20 cellular contexts compared by ENCODE assay signal in the genomic region with DNA sequence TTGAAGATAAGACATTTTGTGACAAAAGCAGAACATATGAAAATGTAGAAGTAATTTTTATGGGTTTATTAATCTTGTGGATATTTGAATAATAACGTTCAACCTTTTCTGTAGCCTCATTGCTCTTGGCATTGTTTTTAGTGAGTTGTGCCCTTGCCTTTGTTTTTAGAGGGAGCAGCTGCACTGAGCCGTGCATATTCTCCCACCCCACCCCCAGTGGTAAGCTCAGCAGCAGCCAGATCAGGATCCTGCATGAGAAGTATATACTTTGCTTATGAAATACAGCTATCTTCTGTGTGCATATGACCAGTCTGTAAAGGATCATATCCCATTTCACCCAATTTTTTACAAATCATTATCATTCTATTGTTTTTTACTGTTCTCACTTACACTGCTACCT.
DNase-seq lines count a peak whose midpoint lies in the region; ATAC-seq and TF ChIP-seq lines count a peak whose summit lies in the region.
"Had no signal": no experiment of that assay in that cellular context is flagged by ENCODE, and none has a peak within 500 bp of the region (broad histone marks: within the 10 kb centered on the region; RNA-seq: fewer than 3 reads in every experiment).

No MANE protein-coding gene starts in this region.

- no peak overlapping the region for H3K4me3 ChIP-seq in H7 (ENCODE audit: insufficient read depth, low read depth, low read length)
- H3K4me3 ChIP-seq in SJCRH30 = no peak overlapping the region
- no peak overlapping the region for H3K4me3 ChIP-seq in hepatocyte
- no peak overlapping the region for H3K4me3 ChIP-seq in MG63
- H3K4me3 ChIP-seq in gastrocnemius medialis = no peak overlapping the region
- H3K4me3 ChIP-seq: A549, GM23338 had no signal

- no peaks in the 10 kb centered on the region for H3K9me3 Mint-ChIP-seq in nephron
- H3K9me3 Mint-ChIP-seq: CD4-positive, alpha-beta T cell; GM23338 had no signal

- WGBS in hepatocyte (ENCODE audit: low lambda C conversion rate, missing lambda C conversion rate) = 61% methylated on average over 2 of the region's 2 CpGs

- peaks cover 34% of the 10 kb centered on the region for H3K4me1 Mint-ChIP-seq in nephron

- intact Hi-C loops in gastrocnemius medialis (cut with DNase I; ENCODE audit: low total_unique reads) = no loop called here

- H3K27me3 ChIP-seq in H7 (ENCODE audit: control insufficient read depth, insufficient read depth, low read length) = no peaks in the 10 kb centered on the region
- no peaks in the 10 kb centered on the region for H3K27me3 ChIP-seq in SJCRH30
- no peaks in the 10 kb centered on the region for H3K27me3 ChIP-seq in hepatocyte
- peaks cover 3% of the 10 kb centered on the region; the same call in 1 of the 2 replicates for H3K27me3 ChIP-seq in MG63
- no peaks in the 10 kb centered on the region for H3K27me3 ChIP-seq in gastrocnemius medialis

- peak overlapping the region; percentile 46 to 86 (median 52) for H3K27ac Mint-ChIP-seq in nephron
- H3K27ac Mint-ChIP-seq: CD4-positive, alpha-beta T cell; GM23338; HFFc6 had no signal

- no peak for TF ChIP-seq CTCF in hepatocyte (IDR thresholded peaks at IDR 0.05; ENCODE audit: poor library complexity)
- TF ChIP-seq CTCF in nephron (IDR thresholded peaks at IDR 0.05; ENCODE audit: unreplicated experiment in 3 of 3) = no peak
- no peak for TF ChIP-seq CTCF in gastrocnemius medialis (IDR thresholded peaks at IDR 0.05 in 4 of 5, conservative IDR thresholded peaks at IDR 0.05 in 1 of 5)

- H3K4me2 ChIP-seq in hepatocyte = no peak overlapping the region
- H3K4me2 ChIP-seq: A549, GM23338 had no signal

- peaks cover 3% of the 10 kb centered on the region for H3K27me3 Mint-ChIP-seq in nephron (ENCODE audit: low read depth)

- TF ChIP-seq POLR2A in gastrocnemius medialis (IDR thresholded peaks at IDR 0.05) = no peak

- in situ Hi-C loops in gastrocnemius medialis (cut with MboI; ENCODE audit: low sequenced_read_pairs in 4 of 4) = loop anchor here (10.0 to 25.0 kb wide), 3 partner anchors 46 to 406 kb away; no protein-coding TSS in a partner anchor

- H3K4me1 ChIP-seq in SJCRH30 (peaks cover 40% of the 10 kb centered on the region), hepatocyte (ENCODE audit: insufficient read depth) (no peaks in the 10 kb centered on the region), gastrocnemius medialis (no peaks in the 10 kb centered on the region)
- H3K4me1 ChIP-seq: A549, Caco-2 had no signal

- no peaks in the 10 kb centered on the region for H3K36me3 Mint-ChIP-seq in nephron (ENCODE audit: low read depth)

- no peaks in the 10 kb centered on the region for H3K36me3 ChIP-seq in H7 (replicated peaks; ENCODE audit: control insufficient read depth, insufficient read depth, low read length)
- H3K36me3 ChIP-seq in SJCRH30 = no peaks in the 10 kb centered on the region
- no peaks in the 10 kb centered on the region for H3K36me3 ChIP-seq in hepatocyte (replicated peaks; ENCODE audit: insufficient read depth, low read depth)
- no peaks in the 10 kb centered on the region for H3K36me3 ChIP-seq in MG63
- no peaks in the 10 kb centered on the region for H3K36me3 ChIP-seq in gastrocnemius medialis

- no peak for ATAC-seq in gastrocnemius medialis
- ATAC-seq: A549, GM23338, HCT116 had no signal

- H4K20me1 ChIP-seq in hepatocyte (ENCODE audit: insufficient read depth, poor library complexity, severe bottlenecking) = no peaks in the 10 kb centered on the region

- H3K27ac ChIP-seq in SJCRH30 = peak overlapping the region; percentile 16; the same call in 1 of the 2 replicates
- H3K27ac ChIP-seq in hepatocyte = peak overlapping the region; percentile 27
- H3K27ac ChIP-seq in gastrocnemius medialis = no peak overlapping the region
- H3K27ac ChIP-seq: 22Rv1, A549, C4-2B had no signal

- H3K79me2 ChIP-seq in hepatocyte = no peaks in the 10 kb centered on the region

- H3K4me3 Mint-ChIP-seq in nephron = no peak overlapping the region
- H3K4me3 Mint-ChIP-seq: CD4-positive, alpha-beta T cell; GM23338; HFFc6 had no signal

- peak; percentile 7 for DNase-seq in H7
- DNase-seq in SJCRH30 = peak; percentile 59 to 69
- DNase-seq in hepatocyte (ENCODE audit: low spot score) = no peak
- DNase-seq in activated CD8-positive, alpha-beta memory T cell treated with anti-CD3 and anti-CD28 coated beads, Interleukin-2, amount 50 U/mL, for 48 hours = no peak
- no peak for DNase-seq in MG63
- DNase-seq in gastrocnemius medialis = no peak
- no peak for DNase-seq in HuH-7 (ENCODE audit: low spot score)
- DNase-seq: AML-193; Caco-2; CD4-positive, alpha-beta T cell; DMS153; DMS79; GDM1; HFFc6 had no signal

- H3K9me2 ChIP-seq in hepatocyte (replicated peaks; ENCODE audit: insufficient read depth) = no peaks in the 10 kb centered on the region

- H2AFZ ChIP-seq in hepatocyte = no peak overlapping the region
- H2AFZ ChIP-seq: GM23338 had no signal

- H3K9me3 ChIP-seq in SJCRH30 (replicated peaks) (no peaks in the 10 kb centered on the region), hepatocyte (ENCODE audit: low read depth) (no peaks in the 10 kb centered on the region), MG63 (no peaks in the 10 kb centered on the region), gastrocnemius medialis (no peaks in the 10 kb centered on the region)
- H3K9me3 ChIP-seq: A549, Caco-2 had no signal

Comparison
In these comparisons a context has a peak if more than half of its experiments do, and no peak if none do; other contexts are left out.
1. DNase-seq: peak in H7 (single experiment) and SJCRH30 (2 of 2); none in hepatocyte (single experiment), activated CD8-positive, alpha-beta memory T cell treated with anti-CD3 and anti-CD28 coated beads, Interleukin-2, amount 50 U/mL, for 48 hours (single experiment), MG63 (single experiment), gastrocnemius medialis (0 of 2) and HuH-7 (single experiment).
2. H3K27ac ChIP-seq: peak in SJCRH30 (single experiment) and hepatocyte (single experiment); none in gastrocnemius medialis (0 of 4).